Comparison of ENCODE assay signal across 26 cellular contexts in the genomic region with DNA sequence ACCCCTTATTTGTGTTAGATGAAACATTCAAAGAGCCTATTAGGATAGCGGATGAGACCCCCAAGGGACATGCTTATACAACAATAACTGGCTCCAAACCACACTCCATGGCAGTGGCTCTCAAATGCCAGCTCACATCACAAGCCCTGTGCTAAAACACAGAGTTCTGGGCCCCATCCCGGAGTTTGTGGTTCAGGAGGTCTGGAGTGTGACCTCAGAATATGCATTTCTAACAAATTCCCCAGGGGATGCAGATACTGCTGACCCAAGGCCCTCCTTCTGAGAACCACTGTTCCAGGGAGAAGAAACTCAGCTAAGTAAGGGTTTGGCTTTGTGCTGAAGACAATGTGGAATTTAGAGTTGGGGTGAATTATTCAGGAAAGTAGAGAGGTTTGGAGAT. TPM values are rescaled to one million over a fixed set of nuclear protein-coding genes. Genes with fewer than 3 reads are reported as not detected.
A peak's percentile ranks its signal among the peaks of the same experiment; 100 is the strongest.
DNase-seq lines count a peak whose midpoint lies in the region; ATAC-seq and TF ChIP-seq lines count a peak whose summit lies in the region.
"Had no signal": no experiment of that assay in that cellular context is flagged by ENCODE, and none has a peak within 500 bp of the region (broad histone marks: within the 10 kb centered on the region; RNA-seq: fewer than 3 reads in every experiment).

No MANE protein-coding gene starts in this region.

- H3F3A ChIP-seq in PC-9 (ENCODE audit: insufficient read depth, low read depth): peaks cover 30% of the 10 kb centered on the region

- no peaks in the 10 kb centered on the region for H3K9me3 ChIP-seq in PC-9 (ENCODE audit: insufficient read depth, low read depth)
- no peaks in the 10 kb centered on the region for H3K9me3 ChIP-seq in MG63

- no peak for ATAC-seq in activated CD8-positive, alpha-beta memory T cell treated with anti-CD3 and anti-CD28 coated beads, Interleukin-2, amount 10 ng/mL, durations not matched to agents 7 days and 5 days
- ATAC-seq: CD8-positive, alpha-beta T cell; HCT116; PC-3 had no signal

- no peaks in the 10 kb centered on the region for H3K9me2 ChIP-seq in PC-9 (ENCODE audit: insufficient read depth)

- H2AFZ ChIP-seq in PC-9: no peak overlapping the region

- no peak overlapping the region for H3K27ac Mint-ChIP-seq in activated CD8-positive, alpha-beta memory T cell treated with anti-CD3 and anti-CD28 coated beads, Interleukin-2, amount 10 ng/mL, durations not matched to agents 7 days and 5 days
- H3K27ac Mint-ChIP-seq: B cell; CD8-positive, alpha-beta T cell had no signal

- peaks cover 47% of the 10 kb centered on the region for H3K79me2 ChIP-seq in PC-9 (ENCODE audit: low read depth)

- peaks cover 39% of the 10 kb centered on the region for H3K4me1 Mint-ChIP-seq in activated CD8-positive, alpha-beta memory T cell treated with anti-CD3 and anti-CD28 coated beads, Interleukin-2, amount 10 ng/mL, durations not matched to agents 7 days and 5 days

- no peak overlapping the region for H3K4me3 ChIP-seq in PC-9
- no peak overlapping the region for H3K4me3 ChIP-seq in MG63

- intact Hi-C loops in PC-9 (cut with micrococcal nuclease; ENCODE audit: unreplicated experiment): no loop called here

- H3K36me3 ChIP-seq in PC-9 (ENCODE audit: low read depth) (peaks cover 8% of the 10 kb centered on the region; the same call in 1 of the 2 replicates), MG63 (no peaks in the 10 kb centered on the region)

- no peak for DNase-seq in PC-9
- DNase-seq in astrocyte of the hippocampus (ENCODE audit: low read depth, low spot score): peak; percentile 37
- peak; percentile 77 for DNase-seq in fibroblast of peridontal ligament (ENCODE audit: extremely low read depth)
- peak; percentile 50 for DNase-seq in stromal cell of bone marrow (ENCODE audit: low read depth)
- DNase-seq in MG63: no peak
- no peak for DNase-seq in T-helper 1 cell
- DNase-seq in activated CD8-positive, alpha-beta memory T cell treated with anti-CD3 and anti-CD28 coated beads, Interleukin-2, amount 10 ng/mL, durations not matched to agents 7 days and 5 days: no peak
- DNase-seq: CD8-positive, alpha-beta T cell; DMS 273 treated with DMSO at 0.1 percent for 48 hours; DMS79; KBM-7; NCI-H1092 treated with DMSO at 0.1 percent for 48 hours; NCI-H1436; NCI-H187; NCI-H446; NCI-H524 treated with DMSO at 0.1 percent for 48 hours; NCI-H82; NK-92 treated with Interleukin-12 subunit alpha and Interleukin-12 subunit beta, amount 100 ng/mL, for 24 hours; SHP77 had no signal

- H3K4me1 ChIP-seq in PC-9 (replicated peaks; ENCODE audit: insufficient read depth): peaks cover 64% of the 10 kb centered on the region

- H4K20me1 ChIP-seq in PC-9 (ENCODE audit: insufficient read depth): no peaks in the 10 kb centered on the region

- H3K4me3 Mint-ChIP-seq in activated CD8-positive, alpha-beta memory T cell treated with anti-CD3 and anti-CD28 coated beads, Interleukin-2, amount 10 ng/mL, durations not matched to agents 7 days and 5 days: no peak overlapping the region
- H3K4me3 Mint-ChIP-seq: B cell; CD8-positive, alpha-beta T cell had no signal

- H3K4me2 ChIP-seq in PC-9: peak overlapping the region; percentile 88

- no peak overlapping the region for H3K27ac ChIP-seq in PC-9
- H3K27ac ChIP-seq: C4-2B, RWPE1 had no signal

- no peak for TF ChIP-seq CTCF in PC-9 (conservative IDR thresholded peaks at IDR 0.05)

- H3K27me3 ChIP-seq in PC-9 (ENCODE audit: insufficient read depth, low read depth) (no peaks in the 10 kb centered on the region), MG63 (no peaks in the 10 kb centered on the region)

- POLR2A ChIA-PET in PC-9 (lab: Charles Lee; ENCODE audit: unreplicated experiment): no interaction called here

- no peaks in the 10 kb centered on the region for H3K9me3 Mint-ChIP-seq in activated CD8-positive, alpha-beta memory T cell treated with anti-CD3 and anti-CD28 coated beads, Interleukin-2, amount 10 ng/mL, durations not matched to agents 7 days and 5 days (ENCODE audit: low read depth)
- H3K9me3 Mint-ChIP-seq: CD8-positive, alpha-beta T cell had no signal

- CTCF ChIA-PET in PC-9 (lab: Charles Lee): no interaction called here
- CTCF ChIA-PET in activated CD8-positive, alpha-beta memory T cell treated with anti-CD3 and anti-CD28 coated beads, Interleukin-2, amount 10 ng/mL, durations not matched to agents 7 days and 5 days (lab: Charles Lee): interaction anchor here (1.0 kb wide), 1 partner anchor 78 kb away, joined by 3 read pairs; no protein-coding TSS in a partner anchor

- no TSS peak for BruUV-seq in PC-9 (replicated peaks; lab: Mats Ljungman, UMichigan)

- H3K27me3 Mint-ChIP-seq in activated CD8-positive, alpha-beta memory T cell treated with anti-CD3 and anti-CD28 coated beads, Interleukin-2, amount 10 ng/mL, durations not matched to agents 7 days and 5 days: no peaks in the 10 kb centered on the region
- H3K27me3 Mint-ChIP-seq: B cell had no signal

- H3K36me3 Mint-ChIP-seq in activated CD8-positive, alpha-beta memory T cell treated with anti-CD3 and anti-CD28 coated beads, Interleukin-2, amount 10 ng/mL, durations not matched to agents 7 days and 5 days: peaks cover 17% of the 10 kb centered on the region

RNA-seq across cellular contexts. Expression of a gene that starts 3.6 kb away (rescaled TPM):
- total RNA-seq in PC-9 (2021): 1.2 TPM in 2 replicates
- not detected in 2 replicates for total RNA-seq in MG63 (2014; rRNA removed; shearing (Covaris generic); ENCODE audit: low replicate concordance)
- total RNA-seq in activated CD8-positive, alpha-beta memory T cell treated with anti-CD3 and anti-CD28 coated beads, Interleukin-2, amount 10 ng/mL, durations not matched to agents 7 days and 5 days: 10 to 100 TPM in 1 of 2 experiments, 1 to 10 TPM in 1; 10.0 to 11.9 TPM
- total RNA-seq: SK-MEL-5 had no signal

RNA-seq across cellular contexts. Expression of a gene that starts 39.9 kb away (rescaled TPM):
- total RNA-seq in PC-9 (2021): not detected in 2 replicates
- total RNA-seq in MG63 (2014; rRNA removed; shearing (Covaris generic); ENCODE audit: low replicate concordance): not detected in 2 replicates
- 10 to 100 TPM; 87.0 to 99.8 TPM for total RNA-seq in activated CD8-positive, alpha-beta memory T cell treated with anti-CD3 and anti-CD28 coated beads, Interleukin-2, amount 10 ng/mL, durations not matched to agents 7 days and 5 days
- total RNA-seq: H4, PC-3, SK-MEL-5 had no signal

RNA-seq across cellular contexts. Expression of a gene that starts 54.0 kb away (rescaled TPM):
- total RNA-seq in PC-9 (2021): not detected in 2 replicates
- total RNA-seq in MG63 (2014; rRNA removed; shearing (Covaris generic); ENCODE audit: low replicate concordance): not detected in 2 replicates
- total RNA-seq in activated CD8-positive, alpha-beta memory T cell treated with anti-CD3 and anti-CD28 coated beads, Interleukin-2, amount 10 ng/mL, durations not matched to agents 7 days and 5 days: not detected
- total RNA-seq: CD8-positive, alpha-beta T cell; H4; PC-3 had no signal

RNA-seq across cellular contexts. Expression of a gene that starts 56.8 kb away (rescaled TPM):
- not detected in 2 replicates for total RNA-seq in PC-9 (2021)
- total RNA-seq in MG63 (2014; rRNA removed; shearing (Covaris generic); ENCODE audit: low replicate concordance): not detected in 2 replicates
- total RNA-seq in activated CD8-positive, alpha-beta memory T cell treated with anti-CD3 and anti-CD28 coated beads, Interleukin-2, amount 10 ng/mL, durations not matched to agents 7 days and 5 days: 10 to 100 TPM; 37.9 to 80.1 TPM
- total RNA-seq: H4, PC-3, SK-MEL-5 had no signal

Comparison
In these comparisons a context has a peak if more than half of its experiments do, and no peak if none do; other contexts are left out.
1. DNase-seq: peak in astrocyte of the hippocampus (single experiment), fibroblast of peridontal ligament (single experiment) and stromal cell of bone marrow (single experiment); none in PC-9 (0 of 2), MG63 (single experiment), T-helper 1 cell (0 of 5) and activated CD8-positive, alpha-beta memory T cell treated with anti-CD3 and anti-CD28 coated beads, Interleukin-2, amount 10 ng/mL, durations not matched to agents 7 days and 5 days (single experiment).
2. RNA of a gene that starts 39.9 kb away (total RNA-seq): 87.0 to 99.8 TPM in activated CD8-positive, alpha-beta memory T cell treated with anti-CD3 and anti-CD28 coated beads, Interleukin-2, amount 10 ng/mL, durations not matched to agents 7 days and 5 days; not detected in PC-9 and not detected in MG63; every median in the first group is over 10 times any median in the second.